ENCODE assay signal across 14 cellular contexts in the genomic region with DNA sequence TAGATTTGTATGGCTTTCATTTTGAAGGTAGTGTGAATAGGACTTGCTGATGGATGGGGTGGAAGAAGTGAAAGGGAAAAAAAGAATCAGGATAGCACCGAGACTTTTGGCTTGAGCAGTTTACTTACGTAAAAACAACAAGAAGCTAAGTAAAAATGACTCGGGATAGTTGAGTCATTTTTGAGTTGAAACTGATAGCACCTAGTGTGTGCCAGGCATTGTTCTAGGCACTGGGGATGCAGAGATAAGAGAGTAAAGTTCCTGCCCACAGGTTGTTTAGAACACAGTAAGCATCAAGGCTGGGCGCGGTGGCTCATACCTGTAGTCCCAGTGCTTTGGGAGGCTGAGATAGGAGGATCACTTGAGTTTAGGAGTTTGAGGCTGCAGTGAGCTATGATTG. TPM values are rescaled to one million over a fixed set of nuclear protein-coding genes. Genes with fewer than 3 reads are reported as not detected.
DNase-seq lines count a peak whose midpoint lies in the region; ATAC-seq and TF ChIP-seq lines count a peak whose summit lies in the region.
"Had no signal": no experiment of that assay in that cellular context is flagged by ENCODE, and none has a peak within 500 bp of the region (broad histone marks: within the 10 kb centered on the region; RNA-seq: fewer than 3 reads in every experiment).

No MANE protein-coding gene starts in this region.

- H3K27ac Mint-ChIP-seq in activated CD8-positive, alpha-beta T cell treated with anti-CD3 and anti-CD28 coated beads, Interleukin-2, amount 10 ng/mL, durations not matched to agents 7 days and 5 days, result peak overlapping the region; percentile 25
- H3K27ac Mint-ChIP-seq in endothelial cell (ENCODE audit: unreplicated experiment) (no peak overlapping the region), GM23338 (no peak overlapping the region)

- H3K4me1 ChIP-seq in left ventricle myocardium inferior (peaks cover 72% of the 10 kb centered on the region), right atrium auricular region (peaks cover 0 to 31% of the 10 kb centered on the region in 2 donors), ovary (ENCODE audit: insufficient read depth) (peaks cover 4% of the 10 kb centered on the region), GM23338 (ENCODE audit: insufficient read depth) (peaks cover 15% of the 10 kb centered on the region; the same call in 1 of the 2 replicates)

- no peak for TF ChIP-seq EP300 in ovary (IDR thresholded peaks at IDR 0.05)

- no peaks in the 10 kb centered on the region for H4K20me1 ChIP-seq in GM23338 (replicated peaks; ENCODE audit: insufficient read depth)

- H3K27ac ChIP-seq in left ventricle myocardium inferior (replicated peaks) (peak overlapping the region; percentile 34), right atrium auricular region (peak overlapping the region in 1 of 2 donors; percentile 2), ovary (no peak overlapping the region), GM23338 (ENCODE audit: low read depth) (no peak overlapping the region)
- H3K27ac ChIP-seq: RWPE1 had no signal

- H3K9me2 ChIP-seq in GM23338 (ENCODE audit: insufficient read depth), result no peaks in the 10 kb centered on the region

- H3K4me3 ChIP-seq in left ventricle myocardium inferior (no peak overlapping the region), right atrium auricular region (no peak overlapping the region), ovary (no peak overlapping the region), GM23338 (no peak overlapping the region)

- intact Hi-C loops in left ventricle myocardium inferior (cut with micrococcal nuclease), result no loop called here
- intact Hi-C loops in ovary (cut with DNase I), result no loop called here

- H2AFZ ChIP-seq in GM23338, result no peak overlapping the region

- no peak for ATAC-seq in activated CD8-positive, alpha-beta T cell treated with anti-CD3 and anti-CD28 coated beads, Interleukin-2, amount 10 ng/mL, durations not matched to agents 7 days and 5 days
- ATAC-seq in GM18870 (IDR thresholded peaks at IDR 0.05; ENCODE audit: unreplicated experiment) (no peak), GM23338 (no peak)
- ATAC-seq: left colon had no signal

- H3F3A ChIP-seq in GM23338 (replicated peaks; ENCODE audit: low read depth), result 0 out of 2 replicates have a peak, but pooled peaks cover 5% of the 10 kb centered on the region

- peaks cover 45% of the 10 kb centered on the region for H3K79me2 ChIP-seq in GM23338 (replicated peaks; ENCODE audit: insufficient read depth)

- POLR2A ChIA-PET in activated CD8-positive, alpha-beta T cell treated with anti-CD3 and anti-CD28 coated beads, Interleukin-2, amount 10 ng/mL, durations not matched to agents 7 days and 5 days (lab: Charles Lee), result no interaction called here

- no peaks in the 10 kb centered on the region for H3K27me3 ChIP-seq in left ventricle myocardium inferior (ENCODE audit: low read depth)
- no peaks in the 10 kb centered on the region for H3K27me3 ChIP-seq in right atrium auricular region
- no peaks in the 10 kb centered on the region for H3K27me3 ChIP-seq in ovary
- no peaks in the 10 kb centered on the region for H3K27me3 ChIP-seq in GM23338 (ENCODE audit: insufficient read depth)

- CTCF ChIA-PET in activated CD8-positive, alpha-beta T cell treated with anti-CD3 and anti-CD28 coated beads, Interleukin-2, amount 10 ng/mL, durations not matched to agents 7 days and 5 days (lab: Charles Lee), result interaction anchor here (0.6 to 0.8 kb wide), 2 partner anchors 12 to 14 kb away, joined by 3 read pairs; no protein-coding TSS in a partner anchor

- H3K9me3 ChIP-seq in left ventricle myocardium inferior (replicated peaks), result no peaks in the 10 kb centered on the region
- H3K9me3 ChIP-seq in right atrium auricular region, result no peaks in the 10 kb centered on the region
- no peaks in the 10 kb centered on the region for H3K9me3 ChIP-seq in ovary

- 87 to 94% (median 88%) methylated on average over 5 of the region's 5 CpGs for WGBS in ovary, 3 donors

- TF ChIP-seq CTCF in left ventricle myocardium inferior (IDR thresholded peaks at IDR 0.05; ENCODE audit: borderline replicate concordance), result no peak
- no peak for TF ChIP-seq CTCF in right atrium auricular region (IDR thresholded peaks at IDR 0.05)
- TF ChIP-seq CTCF in endothelial cell (IDR thresholded peaks at IDR 0.05; ENCODE audit: unreplicated experiment), result no peak
- no peak for TF ChIP-seq CTCF in ovary (IDR thresholded peaks at IDR 0.05)
- TF ChIP-seq CTCF in GM23338 (conservative IDR thresholded peaks at IDR 0.05; ENCODE audit: low read depth in 2 of 2), result no peak

- H3K4me3 Mint-ChIP-seq in activated CD8-positive, alpha-beta T cell treated with anti-CD3 and anti-CD28 coated beads, Interleukin-2, amount 10 ng/mL, durations not matched to agents 7 days and 5 days, result no peak overlapping the region
- H3K4me3 Mint-ChIP-seq in endothelial cell (ENCODE audit: unreplicated experiment) (peak overlapping the region; percentile 43), GM23338 (no peak overlapping the region)

- DNase-seq in left ventricle myocardium inferior (no peak), right atrium auricular region (ENCODE audit: low spot score) (no peak), endothelial cell (ENCODE audit: low spot score) (no peak), ovary (no peak), GM23338 (ENCODE audit: low spot score) (no peak)
- DNase-seq in activated CD8-positive, alpha-beta T cell treated with anti-CD3 and anti-CD28 coated beads, Interleukin-2, amount 10 ng/mL, durations not matched to agents 7 days and 5 days, result no peak
- peak; percentile 49 for DNase-seq in stimulated activated CD8-positive, alpha-beta memory T cell treated with anti-CD3 and anti-CD28 coated beads, Interleukin-4, amount 100 ng/mL, for 48 hours
- DNase-seq: erythroblast, head of caudate nucleus, left colon, NCI-H2081, NCI-H774 had no signal

- peaks cover 65% of the 10 kb centered on the region for H3K36me3 ChIP-seq in left ventricle myocardium inferior
- peaks cover 44% of the 10 kb centered on the region for H3K36me3 ChIP-seq in right atrium auricular region
- no peaks in the 10 kb centered on the region for H3K36me3 ChIP-seq in ovary
- H3K36me3 ChIP-seq in GM23338 (ENCODE audit: insufficient read depth), result no peaks in the 10 kb centered on the region; the same call in 1 of the 2 replicates

- H3K36me3 Mint-ChIP-seq in activated CD8-positive, alpha-beta T cell treated with anti-CD3 and anti-CD28 coated beads, Interleukin-2, amount 10 ng/mL, durations not matched to agents 7 days and 5 days (ENCODE audit: low read depth), result peaks cover 39% of the 10 kb centered on the region
- H3K36me3 Mint-ChIP-seq in endothelial cell (ENCODE audit: low read depth, unreplicated experiment) (peaks cover 36% of the 10 kb centered on the region), GM23338 (ENCODE audit: low read depth) (peaks cover 28% of the 10 kb centered on the region)

- no peak overlapping the region for H3K4me2 ChIP-seq in GM23338

- no peaks in the 10 kb centered on the region for H3K27me3 Mint-ChIP-seq in activated CD8-positive, alpha-beta T cell treated with anti-CD3 and anti-CD28 coated beads, Interleukin-2, amount 10 ng/mL, durations not matched to agents 7 days and 5 days (ENCODE audit: low read depth)
- H3K27me3 Mint-ChIP-seq in endothelial cell (ENCODE audit: unreplicated experiment), result peaks cover 7% of the 10 kb centered on the region
- H3K27me3 Mint-ChIP-seq in GM23338 (ENCODE audit: insufficient read depth, low read depth, poor library complexity), result no peaks in the 10 kb centered on the region

- H3K9me3 Mint-ChIP-seq in activated CD8-positive, alpha-beta T cell treated with anti-CD3 and anti-CD28 coated beads, Interleukin-2, amount 10 ng/mL, durations not matched to agents 7 days and 5 days (ENCODE audit: insufficient read depth), result no peaks in the 10 kb centered on the region
- no peaks in the 10 kb centered on the region for H3K9me3 Mint-ChIP-seq in endothelial cell (ENCODE audit: unreplicated experiment)
- H3K9me3 Mint-ChIP-seq in GM23338, result no peaks in the 10 kb centered on the region

- TF ChIP-seq POLR2A in ovary (IDR thresholded peaks at IDR 0.05), result no peak

- peaks cover 23% of the 10 kb centered on the region for H3K4me1 Mint-ChIP-seq in activated CD8-positive, alpha-beta T cell treated with anti-CD3 and anti-CD28 coated beads, Interleukin-2, amount 10 ng/mL, durations not matched to agents 7 days and 5 days (ENCODE audit: low read depth)
- H3K4me1 Mint-ChIP-seq in endothelial cell (ENCODE audit: unreplicated experiment) (peaks cover 20% of the 10 kb centered on the region), GM23338 (peaks cover 10% of the 10 kb centered on the region)

TF ChIP-seq in GM23338, 12 proteins besides CTCF, POLR2A, EP300 and RAD21 (continues in another document):
- no peak for TF ChIP-seq CREB1 (CRISPR knock-in tag; IDR thresholded peaks at IDR 0.05; ENCODE audit: low read depth)
- TF ChIP-seq EZH2 (IDR thresholded peaks at IDR 0.05; ENCODE audit: low read depth, unreplicated experiment), result no peak
- no peak for TF ChIP-seq STAT1 (IDR thresholded peaks at IDR 0.05; ENCODE audit: unreplicated experiment)
- no peak for TF ChIP-seq EZH2phosphoT487 (IDR thresholded peaks at IDR 0.05; ENCODE audit: unreplicated experiment)

RNA-seq across cellular contexts. Expression of a gene that starts 34.7 kb away (rescaled TPM):
- total RNA-seq in left ventricle myocardium inferior (212 TPM), right atrium auricular region (100 to 1,000 TPM; 171 to 196 TPM), endothelial cell (ENCODE audit: unreplicated experiment) (337 TPM), ovary (100 to 1,000 TPM; 166 to 447 (median 389) TPM)
- total RNA-seq in activated CD8-positive, alpha-beta T cell treated with anti-CD3 and anti-CD28 coated beads, Interleukin-2, amount 10 ng/mL, durations not matched to agents 7 days and 5 days, result 100 to 1,000 TPM; 252 to 255 TPM
- polyA plus RNA-seq in ovary (100 to 1,000 TPM; 203 to 365 TPM), GM23338 (2016; fragmentation: Nextera tagmentation; extraction: Ambion mirVana) (119 and 126 TPM in 2 replicates)
- total RNA-seq in GM23338 (2014; rRNA removed; shearing (Covaris generic)), result 126 and 144 TPM in 2 replicates
